ENCODE assay signal across 29 cellular contexts in genomic region chr6:163054641-163055040, GRCh38.
"Had no signal": no experiment of that assay in that cellular context is flagged by ENCODE, and none has a peak within 500 bp of the region (broad histone marks: within the 10 kb centered on the region; RNA-seq: fewer than 3 reads in every experiment).

No MANE protein-coding gene starts in this region.

- H3K4me1 Mint-ChIP-seq: immature natural killer cell; memory B cell; natural killer cell; stimulated activated effector memory CD8-positive, alpha-beta T cell treated with anti-CD3 and anti-CD28 coated beads, Interleukin-12 subunit alpha, Interleukin-12 subunit beta, amount 100 ng/mL, for 72 hours had no signal

- H3K4me3 ChIP-seq: colonic mucosa, esophagus squamous epithelium, heart right ventricle, lung, ovary, psoas muscle, sigmoid colon, stomach, tibial artery had no signal

- H3K4me1 ChIP-seq: colonic mucosa, esophagus squamous epithelium, heart right ventricle, psoas muscle, sigmoid colon, stomach, tibial artery had no signal

- H3K27ac Mint-ChIP-seq: dendritic cell treated with granulocyte-macrophage colony-stimulating factor and Interleukin-4, amounts not matched to agents 40 ng/mL and 50 ng/mL, for 4 days; immature natural killer cell; memory B cell; natural killer cell; stimulated activated effector memory CD8-positive, alpha-beta T cell treated with anti-CD3 and anti-CD28 coated beads, Interleukin-12 subunit alpha, Interleukin-12 subunit beta, amount 100 ng/mL, for 72 hours; type B pancreatic cell had no signal

- H3K4me3 Mint-ChIP-seq: dendritic cell treated with granulocyte-macrophage colony-stimulating factor and Interleukin-4, amounts not matched to agents 40 ng/mL and 50 ng/mL, for 4 days; immature natural killer cell; memory B cell; natural killer cell; stimulated activated effector memory CD8-positive, alpha-beta T cell treated with anti-CD3 and anti-CD28 coated beads, Interleukin-12 subunit alpha, Interleukin-12 subunit beta, amount 100 ng/mL, for 72 hours; type B pancreatic cell had no signal

- H3K27ac ChIP-seq: colonic mucosa, esophagus squamous epithelium, heart right ventricle, ovary, psoas muscle, sigmoid colon, stomach, tibial artery had no signal

- H3K36me3 ChIP-seq: colonic mucosa, esophagus squamous epithelium, heart right ventricle, ovary, sigmoid colon, stomach, tibial artery had no signal

- H3K27me3 Mint-ChIP-seq: dendritic cell treated with granulocyte-macrophage colony-stimulating factor and Interleukin-4, amounts not matched to agents 40 ng/mL and 50 ng/mL, for 4 days; memory B cell; type B pancreatic cell had no signal

- H3K36me3 Mint-ChIP-seq: immature natural killer cell; memory B cell; natural killer cell; stimulated activated effector memory CD8-positive, alpha-beta T cell treated with anti-CD3 and anti-CD28 coated beads, Interleukin-12 subunit alpha, Interleukin-12 subunit beta, amount 100 ng/mL, for 72 hours; type B pancreatic cell had no signal

- DNase-seq: colonic mucosa; effector memory CD4-positive, alpha-beta T cell; erythroblast; esophagus squamous epithelium; foreskin melanocyte; glutamatergic neuron; heart right ventricle; hypothalamus; immature natural killer cell; islet precursor cell; kidney glomerular epithelial cell; left ventricle myocardium superior; natural killer cell; occipital lobe; ovary; posterior cingulate gyrus; psoas muscle; right cardiac atrium; sigmoid colon; stimulated activated CD4-positive, alpha-beta T cell treated with anti-CD3 and anti-CD28 coated beads, Interleukin-2, amount 100 ng/mL, for 24 hours; stimulated activated CD4-positive, alpha-beta T cell treated with anti-CD3 and anti-CD28 coated beads, Interleukin-4, amount 100 ng/mL, for 24 hours; stimulated activated naive CD4-positive, alpha-beta T cell treated with Interleukin-2 at 50 U/mL for 16 hours; stomach; tibial artery had no signal

- H3K27me3 ChIP-seq: colonic mucosa, esophagus squamous epithelium, heart right ventricle, ovary, sigmoid colon, stomach, tibial artery had no signal

- H3K9me3 ChIP-seq: colonic mucosa, esophagus squamous epithelium, ovary, psoas muscle had no signal

- ATAC-seq: heart right ventricle; left ventricle myocardium superior; natural killer cell; psoas muscle; right cardiac atrium; stimulated activated effector memory CD8-positive, alpha-beta T cell treated with anti-CD3 and anti-CD28 coated beads, Interleukin-12 subunit alpha, Interleukin-12 subunit beta, amount 100 ng/mL, for 72 hours had no signal
